Comparison of ENCODE assay signal across 10 cellular contexts in genomic region chr5:151298063-151298462, GRCh38. TPM values are rescaled to one million over a fixed set of nuclear protein-coding genes. Genes with fewer than 3 reads are reported as not detected.
DNase-seq lines count a peak whose midpoint lies in the region; ATAC-seq, FAIRE-seq and TF ChIP-seq lines count a peak whose summit lies in the region.
"Had no signal": no experiment of that assay in that cellular context is flagged by ENCODE, and none has a peak within 500 bp of the region (broad histone marks: within the 10 kb centered on the region; RNA-seq: fewer than 3 reads in every experiment).

No MANE protein-coding gene starts in this region.

- CTCF ChIA-PET in K562 (lab: Yijun Ruan, JAX; ENCODE audit: low intra/inter-chr PET ratio) = no interaction called here

- no peak overlapping the region for H3K4me3 ChIP-seq in K562
- H3K4me3 ChIP-seq in mucosa of descending colon = no peak overlapping the region
- H3K4me3 ChIP-seq: BLaER1 treated with 17β-estradiol and CSF1 and Interleukin-3, amounts not matched to agents 10 nM and 100 nM had no signal

- intact Hi-C loops in K562 (cut with micrococcal nuclease) = no loop called here
- intact Hi-C loops in mucosa of descending colon (cut with DNase I, micrococcal nuclease) = no loop called here

- peaks cover 13 to 16% of the 10 kb centered on the region in 2 experiments for H3K27me3 ChIP-seq in K562 (ENCODE audit: control insufficient read depth in 2 of 2, insufficient read depth in 2 of 2, low read length in 2 of 2)
- H3K27me3 ChIP-seq: BLaER1 treated with 17β-estradiol and CSF1 and Interleukin-3, amounts not matched to agents 10 nM and 100 nM had no signal

- FAIRE-seq in K562 (lab: Jason Lieb, UNC) = peak; percentile 75

- peak; percentile 30; the same call in 1 of the 2 replicates for TF ChIP-seq CTCF in LNCAP (IDR thresholded peaks at IDR 0.05)
- TF ChIP-seq CTCF in K562 (IDR thresholded peaks at IDR 0.05 in 2 of 3, conservative IDR thresholded peaks at IDR 0.05 in 1 of 3; ENCODE audit: insufficient read depth in 2 of 3, low read depth in 1 of 3, low read length in 3 of 3) = peak; percentile 29 to 37 (median 31); a peak in 3 of 6 replicates
- no peak for TF ChIP-seq CTCF in mucosa of descending colon (IDR thresholded peaks at IDR 0.05)

- no peak for TF ChIP-seq EP300 in K562 (IDR thresholded peaks at IDR 0.05; ENCODE audit: low read length)

- no peak overlapping the region for H3K27ac ChIP-seq in K562 (ENCODE audit: extremely low read depth, low read depth, low read length)
- H3K27ac ChIP-seq: BLaER1 treated with 17β-estradiol and CSF1 and Interleukin-3, amounts not matched to agents 10 nM and 100 nM had no signal

- no peak overlapping the region for H3K4me2 ChIP-seq in K562 (ENCODE audit: insufficient read depth, low read length)

- no peaks in the 10 kb centered on the region for H3K9me1 ChIP-seq in K562 (ENCODE audit: control insufficient read depth, insufficient read depth, low read length)

- in situ Hi-C loops in K562 (cut with MboI) = no loop called here

- H3K4me1 ChIP-seq in K562 (replicated peaks in 1 of 2; ENCODE audit: control insufficient read depth in 2 of 2, insufficient read depth in 2 of 2, low read length in 2 of 2) (no peaks in the 10 kb centered on the region), mucosa of descending colon (ENCODE audit: low read depth) (no peaks in the 10 kb centered on the region)

- peak; percentile 57 for DNase-seq in NCI-H748 (lab: John Stamatoyannopoulos, UW; ENCODE audit: unreplicated experiment)
- DNase-seq in NCI-H748 treated with DMSO at 0.1 percent for 48 hours (lab: John Stamatoyannopoulos, UW) = no peak
- DNase-seq in K562 (ENCODE audit: extremely low read depth in 1 of 4, low spot score in 3 of 4) = peak in 2 of 4 experiments; percentile 34
- peak in 1 of 3 donors; percentile 11 for DNase-seq in mucosa of descending colon
- no peak for DNase-seq in SK-N-DZ (ENCODE audit: low spot score)
- DNase-seq in stimulated activated CD4-positive, alpha-beta T cell treated with anti-CD3 and anti-CD28 coated beads, Interleukin-2, amount 100 ng/mL, for 48 hours = no peak
- DNase-seq in ureter (ENCODE audit: low spot score) = no peak

- no peaks in the 10 kb centered on the region for H4K20me1 ChIP-seq in K562 (replicated peaks; ENCODE audit: control insufficient read depth, insufficient read depth, low read length)
- H4K20me1 ChIP-seq: BLaER1 treated with 17β-estradiol and CSF1 and Interleukin-3, amounts not matched to agents 10 nM and 100 nM had no signal

- TF ChIP-seq POLR2A in K562 (conservative IDR thresholded peaks at IDR 0.05) = no peak

- no peak overlapping the region for H2AFZ ChIP-seq in K562 (ENCODE audit: low read depth, low read length)

- TF ChIP-seq RAD21 in K562 (CRISPR knock-in tag; conservative IDR thresholded peaks at IDR 0.05 in 1 of 2, IDR thresholded peaks at IDR 0.05 in 1 of 2) = peak in 1 of 2 experiments; percentile 40; a peak in 2 of 4 replicates

- no TSS peak for BruUV-seq in K562 (replicated peaks; lab: Mats Ljungman, UMichigan)

- no peaks in the 10 kb centered on the region for H3K79me2 ChIP-seq in K562 (ENCODE audit: control insufficient read depth, insufficient read depth, low read length)

- no peak overlapping the region for H3K9ac ChIP-seq in K562 (ENCODE audit: insufficient read depth in 1 of 2, low read depth in 2 of 2, low read length in 2 of 2)
- H3K9ac ChIP-seq: BLaER1 treated with 17β-estradiol and CSF1 and Interleukin-3, amounts not matched to agents 10 nM and 100 nM had no signal

- peak; percentile 82 for ATAC-seq in K562
- peak; percentile 54 for ATAC-seq in mucosa of descending colon

- 0% methylated on average over 4 of the region's 4 CpGs for WGBS in K562 (ENCODE audit: insufficient coverage, low coverage, missing lambda C conversion rate)

- H3K9me3 ChIP-seq in K562 (replicated peaks; ENCODE audit: control insufficient read depth, insufficient read depth, low read depth, low read length) (no peaks in the 10 kb centered on the region), mucosa of descending colon (no peaks in the 10 kb centered on the region)
- H3K9me3 ChIP-seq: BLaER1 treated with 17β-estradiol and CSF1 and Interleukin-3, amounts not matched to agents 10 nM and 100 nM had no signal

- no peaks in the 10 kb centered on the region for H3K36me3 ChIP-seq in K562 (ENCODE audit: control insufficient read depth, insufficient read depth, low read length)
- H3K36me3 ChIP-seq in mucosa of descending colon (ENCODE audit: low read depth) = no peaks in the 10 kb centered on the region
- H3K36me3 ChIP-seq: BLaER1 treated with 17β-estradiol and CSF1 and Interleukin-3, amounts not matched to agents 10 nM and 100 nM had no signal

- POLR2A ChIA-PET in K562 (lab: Yijun Ruan, JAX) = no interaction called here

RNA-seq across cellular contexts. Expression of gene SLC36A3, which starts 5.5 kb away (rescaled TPM):
- not detected in 2 replicates for total RNA-seq in K562 (2011; cell fraction: chromatin; rRNA removed; ENCODE audit: low replicate concordance)
- total RNA-seq in K562 (2011; cell fraction: nucleolus; rRNA removed) = not detected in 2 replicates
- total RNA-seq in K562 (2011; cell fraction: nucleoplasm; rRNA removed) = not detected in 2 replicates
- total RNA-seq in K562 (2014; rRNA removed) (not detected in 2 replicates), K562 (2014; rRNA removed; fragmentation: Illumina TruSeq; extraction: Trizol) (not detected in 2 replicates), K562 (2015; rRNA removed; fragmentation: Illumina TruSeq; extraction: Trizol) (not detected in 2 replicates), K562 (2021) (not detected in 2 replicates), mucosa of descending colon (not detected), ureter (not detected)
- polyA plus RNA-seq in K562 (2011; rRNA removed) (not detected in 2 replicates), K562 (2014; fragmentation: Illumina TruSeq; extraction: Trizol) (not detected in 2 replicates), K562 (2014; fragmentation: Nextera tagmentation; extraction: Ambion mirVana) (not detected), K562 (2014; rRNA removed) (not detected in 2 replicates)
- polyA plus RNA-seq in K562 (2011; cell fraction: cytosol; rRNA removed) = not detected in 2 replicates
- not detected in 2 replicates for polyA plus RNA-seq in K562 (2011; cell fraction: nucleus; rRNA removed)
- not detected in 2 replicates for polyA plus RNA-seq in K562 (2012)
- not detected in 2 replicates for polyA minus RNA-seq in K562 (2011; rRNA and poly(A)+ RNA removed)
- not detected in 2 replicates for polyA minus RNA-seq in K562 (2011; cell fraction: cytosol; rRNA and poly(A)+ RNA removed)
- not detected in 2 replicates for polyA minus RNA-seq in K562 (2011; cell fraction: nucleus; rRNA and poly(A)+ RNA removed)
- not detected in 2 replicates for polyA plus RNA-seq in SK-N-DZ (2014; cell fraction: cytosol; rRNA removed)
- not detected in 2 replicates for polyA plus RNA-seq in SK-N-DZ (2014; cell fraction: nucleus; rRNA removed)
- total RNA-seq: naive thymus-derived CD8-positive, alpha-beta T cell had no signal
- polyA plus RNA-seq: naive thymus-derived CD8-positive, alpha-beta T cell had no signal

RNA-seq across cellular contexts. Expression of gene GM2A, which starts 45.1 kb away (rescaled TPM):
- 6.6 and 8.0 TPM in 2 replicates for total RNA-seq in K562 (2011; cell fraction: chromatin; rRNA removed; ENCODE audit: low replicate concordance)
- total RNA-seq in K562 (2011; cell fraction: nucleolus; rRNA removed) = 8.3 and 9.7 TPM in 2 replicates
- total RNA-seq in K562 (2011; cell fraction: nucleoplasm; rRNA removed) = 9.1 and 11.3 TPM in 2 replicates
- total RNA-seq in K562 (2014; rRNA removed) = 9.9 and 12.4 TPM in 2 replicates
- 11.9 and 12.3 TPM in 2 replicates for total RNA-seq in K562 (2014; rRNA removed; fragmentation: Illumina TruSeq; extraction: Trizol)
- total RNA-seq in K562 (2015; rRNA removed; fragmentation: Illumina TruSeq; extraction: Trizol) = 34.0 and 36.0 TPM in 2 replicates
- 13.2 and 14.4 TPM in 2 replicates for total RNA-seq in K562 (2021)
- polyA plus RNA-seq in K562 (2011; rRNA removed) = 5.8 and 9.1 TPM in 2 replicates
- polyA plus RNA-seq in K562 (2011; cell fraction: cytosol; rRNA removed) = 5.6 and 8.0 TPM in 2 replicates
- 2.5 and 3.4 TPM in 2 replicates for polyA plus RNA-seq in K562 (2011; cell fraction: nucleus; rRNA removed)
- polyA plus RNA-seq in K562 (2012) = 18.5 and 29.7 TPM in 2 replicates
- 10.6 and 11.1 TPM in 2 replicates for polyA plus RNA-seq in K562 (2014; fragmentation: Illumina TruSeq; extraction: Trizol)
- polyA plus RNA-seq in K562 (2014; fragmentation: Nextera tagmentation; extraction: Ambion mirVana) = 1 to 10 TPM; 7.1 to 10.0 TPM
- 7.3 TPM in 2 replicates for polyA plus RNA-seq in K562 (2014; rRNA removed)
- 10.4 and 13.3 TPM in 2 replicates for polyA minus RNA-seq in K562 (2011; rRNA and poly(A)+ RNA removed)
- polyA minus RNA-seq in K562 (2011; cell fraction: cytosol; rRNA and poly(A)+ RNA removed) = 6.2 and 9.7 TPM in 2 replicates
- 1.2 and 3.4 TPM in 2 replicates for polyA minus RNA-seq in K562 (2011; cell fraction: nucleus; rRNA and poly(A)+ RNA removed)
- 10 to 100 TPM; 22.0 to 32.1 (median 30.9) TPM for total RNA-seq in mucosa of descending colon
- 7.3 and 11.9 TPM in 2 replicates for polyA plus RNA-seq in SK-N-DZ (2014; cell fraction: cytosol; rRNA removed)
- polyA plus RNA-seq in SK-N-DZ (2014; cell fraction: nucleus; rRNA removed) = 1.3 and 3.5 TPM in 2 replicates
- total RNA-seq in ureter = 60.7 TPM

RNA-seq across cellular contexts. Expression of gene SLC36A2, which starts 49.3 kb away (rescaled TPM):
- total RNA-seq in K562 (2011; cell fraction: chromatin; rRNA removed; ENCODE audit: low replicate concordance) = not detected in 2 replicates
- total RNA-seq in K562 (2011; cell fraction: nucleolus; rRNA removed) = not detected in 2 replicates
- not detected in 2 replicates for total RNA-seq in K562 (2011; cell fraction: nucleoplasm; rRNA removed)
- total RNA-seq in K562 (2014; rRNA removed) = not detected in 2 replicates
- not detected in 2 replicates for total RNA-seq in K562 (2014; rRNA removed; fragmentation: Illumina TruSeq; extraction: Trizol)
- total RNA-seq in K562 (2015; rRNA removed; fragmentation: Illumina TruSeq; extraction: Trizol) = not detected in 2 replicates
- total RNA-seq in K562 (2021) = not detected in 2 replicates
- polyA plus RNA-seq in K562 (2011; rRNA removed) = not detected in 2 replicates
- polyA plus RNA-seq in K562 (2011; cell fraction: cytosol; rRNA removed) = not detected in 2 replicates
- not detected in 2 replicates for polyA plus RNA-seq in K562 (2011; cell fraction: nucleus; rRNA removed)
- polyA plus RNA-seq in K562 (2012) = 0.03 TPM in 1 of 2 replicates, not detected in the other
- polyA plus RNA-seq in K562 (2014; fragmentation: Illumina TruSeq; extraction: Trizol) = not detected in 2 replicates
- polyA plus RNA-seq in K562 (2014; fragmentation: Nextera tagmentation; extraction: Ambion mirVana) = not detected
- not detected in 2 replicates for polyA plus RNA-seq in K562 (2014; rRNA removed)
- polyA minus RNA-seq in K562 (2011; rRNA and poly(A)+ RNA removed) = not detected in 2 replicates
- polyA minus RNA-seq in K562 (2011; cell fraction: cytosol; rRNA and poly(A)+ RNA removed) = not detected in 2 replicates
- not detected in 2 replicates for polyA minus RNA-seq in K562 (2011; cell fraction: nucleus; rRNA and poly(A)+ RNA removed)
- not detected for total RNA-seq in mucosa of descending colon
- not detected in 2 replicates for polyA plus RNA-seq in SK-N-DZ (2014; cell fraction: cytosol; rRNA removed)
- polyA plus RNA-seq in SK-N-DZ (2014; cell fraction: nucleus; rRNA removed) = not detected in 2 replicates
- not detected for total RNA-seq in ureter
- total RNA-seq: naive thymus-derived CD8-positive, alpha-beta T cell had no signal
- polyA plus RNA-seq: naive thymus-derived CD8-positive, alpha-beta T cell had no signal
